8 cellular contexts compared by ENCODE assay signal in genomic region chr13:102394158-102395053, GRCh38. TPM values are rescaled to one million over a fixed set of nuclear protein-coding genes. Genes with fewer than 3 reads are reported as not detected.
DNase-seq lines count a peak whose midpoint lies in the region; ATAC-seq and TF ChIP-seq lines count a peak whose summit lies in the region.

No MANE protein-coding gene starts in this region.

- H3K4me1 Mint-ChIP-seq in type B pancreatic cell (ENCODE audit: unreplicated experiment), result peaks cover 2% of the 10 kb centered on the region

- no peaks in the 10 kb centered on the region for H3K27me3 ChIP-seq in SK-N-SH (ENCODE audit: insufficient read depth)
- no peaks in the 10 kb centered on the region for H3K27me3 ChIP-seq in adrenal gland
- H3K27me3 ChIP-seq in left ventricle myocardium inferior (ENCODE audit: low read depth), result no peaks in the 10 kb centered on the region

- peak; percentile 97 for ATAC-seq in GM21619 (IDR thresholded peaks at IDR 0.05; ENCODE audit: unreplicated experiment)

- peak overlapping the region; percentile 97 for H2AFZ ChIP-seq in SK-N-SH (ENCODE audit: low read depth)

- WGBS in SK-N-SH (ENCODE audit: low lambda C conversion rate), result 4% methylated on average over 15 of the region's 72 CpGs
- 1 to 2% (median 2%) methylated on average over 20 to 72 of the region's 72 CpGs for WGBS in adrenal gland, 4 donors

- no peaks in the 10 kb centered on the region for H3F3A ChIP-seq in SK-N-SH (replicated peaks; ENCODE audit: insufficient read depth)

- intact Hi-C loops in adrenal gland (cut with DNase I), result no loop called here
- intact Hi-C loops in left ventricle myocardium inferior (cut with micrococcal nuclease), result no loop called here
- intact Hi-C loops in posterior cingulate gyrus (cut with DNase I), result no loop called here

- peak; percentile 64 for TF ChIP-seq RAD21 in SK-N-SH (IDR thresholded peaks at IDR 0.05; ENCODE audit: low read length)

- H3K9me3 ChIP-seq in KOPT-K1 (ENCODE audit: insufficient read depth, low read length, poor library complexity, severe bottlenecking) (no peaks in the 10 kb centered on the region), SK-N-SH (no peaks in the 10 kb centered on the region), adrenal gland (replicated peaks in 1 of 3) (no peaks in the 10 kb centered on the region), left ventricle myocardium inferior (replicated peaks) (no peaks in the 10 kb centered on the region)

- POLR2A ChIA-PET in SK-N-SH (lab: Yijun Ruan, JAX), result interaction anchor here (0.6 to 3.2 kb wide), 18 partner anchors 18 to 249 kb away, joined by 3 to 27 read pairs (median 3); no protein-coding TSS in a partner anchor

- H4K20me1 ChIP-seq in SK-N-SH (ENCODE audit: insufficient read depth), result no peaks in the 10 kb centered on the region

- H3K36me3 ChIP-seq in KOPT-K1 (ENCODE audit: insufficient read depth, low read length) (no peaks in the 10 kb centered on the region), SK-N-SH (replicated peaks in 1 of 2; ENCODE audit: control insufficient read depth in 1 of 2, insufficient read depth in 2 of 2, low read length in 1 of 2) (peaks cover 0 to 8% of the 10 kb centered on the region in 2 experiments), adrenal gland (replicated peaks in 1 of 2) (no peaks in the 10 kb centered on the region), left ventricle myocardium inferior (no peaks in the 10 kb centered on the region)

- peak overlapping the region; percentile 60 for H3K27ac Mint-ChIP-seq in type B pancreatic cell

- peak; percentile 89 for DNase-seq in DMS53 (lab: John Stamatoyannopoulos, UW)
- DNase-seq in SK-N-SH, result peak; percentile 95
- peak; percentile 91 to 97 (median 94) for DNase-seq in adrenal gland
- DNase-seq in left ventricle myocardium inferior, result peak; percentile 96
- DNase-seq in posterior cingulate gyrus, result peak; percentile 82 to 99 (median 91)
- DNase-seq in type B pancreatic cell (ENCODE audit: extremely low spot score, unreplicated experiment), result peak; percentile 95

- H3K4me2 ChIP-seq in SK-N-SH, result peak overlapping the region; percentile 84

- peaks cover 54% of the 10 kb centered on the region for H3K27me3 Mint-ChIP-seq in type B pancreatic cell

- CTCF ChIA-PET in SK-N-SH (lab: Yijun Ruan, JAX), result interaction anchor here (0.6 to 3.8 kb wide), 46 partner anchors 8 to 477 kb away, joined by 3 to 22 read pairs (median 3); no protein-coding TSS in a partner anchor

- peak; percentile 3 to 24; a peak in 1 of 4 replicates for TF ChIP-seq EP300 in SK-N-SH (IDR thresholded peaks at IDR 0.05; ENCODE audit: borderline replicate concordance in 1 of 2, low read depth in 1 of 2, low read length in 1 of 2)

- TF ChIP-seq CTCF in SK-N-SH (IDR thresholded peaks at IDR 0.05), result peak; percentile 46
- TF ChIP-seq CTCF in adrenal gland (IDR thresholded peaks at IDR 0.05), result no peak
- peak; percentile 34 for TF ChIP-seq CTCF in left ventricle myocardium inferior (IDR thresholded peaks at IDR 0.05; ENCODE audit: borderline replicate concordance)
- peak; percentile 26 for TF ChIP-seq CTCF in type B pancreatic cell (conservative IDR thresholded peaks at IDR 0.05)

- H3K36me3 Mint-ChIP-seq in type B pancreatic cell, result no peaks in the 10 kb centered on the region

- H3K9me3 Mint-ChIP-seq in type B pancreatic cell, result no peaks in the 10 kb centered on the region

- no peaks in the 10 kb centered on the region for H3K79me2 ChIP-seq in SK-N-SH (ENCODE audit: insufficient read depth)

- no peaks in the 10 kb centered on the region for H3K9me2 ChIP-seq in SK-N-SH

- TF ChIP-seq POLR2A in adrenal gland (IDR thresholded peaks at IDR 0.05), result no peak

- peak overlapping the region; percentile 69 for H3K9ac ChIP-seq in SK-N-SH

- H3K4me3 ChIP-seq in SK-N-SH (ENCODE audit: low read depth in 2 of 2, low read length in 1 of 2) (peak overlapping the region; percentile 75 to 86), adrenal gland (peak overlapping the region; percentile 53 to 81 (median 77)), left ventricle myocardium inferior (peak overlapping the region; percentile 90)

- H3K4me1 ChIP-seq in SK-N-SH (ENCODE audit: control insufficient read depth in 1 of 2, insufficient read depth in 2 of 2, low read depth in 1 of 2, low read length in 1 of 2) (peaks cover 0 to 41% of the 10 kb centered on the region in 2 experiments; a peak in 2 of 4 replicates), adrenal gland (replicated peaks in 1 of 2) (peaks cover 3 to 5% of the 10 kb centered on the region in 2 donors), left ventricle myocardium inferior (peaks cover 20% of the 10 kb centered on the region)

- peak overlapping the region; percentile 90 for H3K4me3 Mint-ChIP-seq in type B pancreatic cell

- peak overlapping the region; percentile 84 for H3K27ac ChIP-seq in KOPT-K1 (ENCODE audit: low read depth, low read length, poor library complexity, severe bottlenecking)
- H3K27ac ChIP-seq in SK-N-SH (ENCODE audit: low read depth in 2 of 2, low read length in 1 of 2), result peak overlapping the region; percentile 25 to 96; a peak in 3 of 4 replicates
- H3K27ac ChIP-seq in adrenal gland, result peak overlapping the region in 3 of 5 donors; percentile 9 to 72 (median 66)
- peak overlapping the region; percentile 90 for H3K27ac ChIP-seq in left ventricle myocardium inferior (replicated peaks)

TF ChIP-seq in SK-N-SH, 30 proteins besides CTCF, POLR2A, EP300 and RAD21 (continues in another document):
- no peak for TF ChIP-seq ZBTB33 (IDR thresholded peaks at IDR 0.05; ENCODE audit: borderline replicate concordance, low read depth)
- no peak for TF ChIP-seq USF1 (IDR thresholded peaks at IDR 0.05; ENCODE audit: borderline replicate concordance, low read depth)
- TF ChIP-seq ELF1 (IDR thresholded peaks at IDR 0.05), result peak; percentile 76
- TF ChIP-seq IRF3 (IDR thresholded peaks at IDR 0.05; ENCODE audit: low read depth, low read length), result no peak
- TF ChIP-seq RFX5 (IDR thresholded peaks at IDR 0.05; ENCODE audit: low read length), result no peak
- TF ChIP-seq MAX (IDR thresholded peaks at IDR 0.05; ENCODE audit: low read depth), result peak; percentile 91
- TF ChIP-seq CHD2 (IDR thresholded peaks at IDR 0.05; ENCODE audit: low read length, partially characterized antibody), result peak; percentile 67
- TF ChIP-seq TEAD4 (IDR thresholded peaks at IDR 0.05; ENCODE audit: borderline replicate concordance, insufficient read depth), result no peak
- no peak for TF ChIP-seq MEF2A (IDR thresholded peaks at IDR 0.05; ENCODE audit: borderline replicate concordance, low read depth)
- no peak for TF ChIP-seq EZH2phosphoT487 (IDR thresholded peaks at IDR 0.05; ENCODE audit: borderline replicate concordance, low read depth)
- no peak for TF ChIP-seq FOXJ3 (CRISPR knock-in tag; IDR thresholded peaks at IDR 0.05)
- TF ChIP-seq POLR2AphosphoS5 (IDR thresholded peaks at IDR 0.05; ENCODE audit: low read depth, low read length), result peak; percentile 66
- TF ChIP-seq PBX3 (IDR thresholded peaks at IDR 0.05), result no peak

RNA-seq across cellular contexts. Expression of gene FGF14, which starts 7.4 kb away (rescaled TPM):
- polyA plus RNA-seq in SK-N-SH (2012; rRNA removed), result 0.20 and 0.36 TPM in 2 replicates
- polyA plus RNA-seq in SK-N-SH (2012; cell fraction: cytosol; rRNA removed), result 0.85 and 1.6 TPM in 2 replicates
- polyA plus RNA-seq in SK-N-SH (2012; cell fraction: nucleus; rRNA removed), result 0.62 and 0.75 TPM in 2 replicates
- total RNA-seq in adrenal gland, result 1 to 10 TPM in 3 of 8 donors, under 1 TPM in 3, not detected in 2; 0.32 to 9.3 (median 1.8) TPM
- 1 to 10 TPM in 2 of 3 donors, under 1 TPM in 1; 0.64 to 3.1 (median 2.7) TPM for polyA plus RNA-seq in adrenal gland
- 2.9 TPM for total RNA-seq in left ventricle myocardium inferior
- 4.2 and 6.7 TPM in 2 replicates for total RNA-seq in type B pancreatic cell (ENCODE audit: low replicate concordance)

Comparison
In these comparisons a context has a peak if more than half of its experiments do, and no peak if none do; other contexts are left out.
1. Peak in every context shown above with its lines: DNase-seq, ATAC-seq, H3K4me3 ChIP-seq and H3K27ac ChIP-seq.
2. CTCF ChIP-seq: peak in SK-N-SH (single experiment), left ventricle myocardium inferior (single experiment) and type B pancreatic cell (single experiment); none in adrenal gland (0 of 6).